ENCODE assay signal across 12 cellular contexts in the genomic region with DNA sequence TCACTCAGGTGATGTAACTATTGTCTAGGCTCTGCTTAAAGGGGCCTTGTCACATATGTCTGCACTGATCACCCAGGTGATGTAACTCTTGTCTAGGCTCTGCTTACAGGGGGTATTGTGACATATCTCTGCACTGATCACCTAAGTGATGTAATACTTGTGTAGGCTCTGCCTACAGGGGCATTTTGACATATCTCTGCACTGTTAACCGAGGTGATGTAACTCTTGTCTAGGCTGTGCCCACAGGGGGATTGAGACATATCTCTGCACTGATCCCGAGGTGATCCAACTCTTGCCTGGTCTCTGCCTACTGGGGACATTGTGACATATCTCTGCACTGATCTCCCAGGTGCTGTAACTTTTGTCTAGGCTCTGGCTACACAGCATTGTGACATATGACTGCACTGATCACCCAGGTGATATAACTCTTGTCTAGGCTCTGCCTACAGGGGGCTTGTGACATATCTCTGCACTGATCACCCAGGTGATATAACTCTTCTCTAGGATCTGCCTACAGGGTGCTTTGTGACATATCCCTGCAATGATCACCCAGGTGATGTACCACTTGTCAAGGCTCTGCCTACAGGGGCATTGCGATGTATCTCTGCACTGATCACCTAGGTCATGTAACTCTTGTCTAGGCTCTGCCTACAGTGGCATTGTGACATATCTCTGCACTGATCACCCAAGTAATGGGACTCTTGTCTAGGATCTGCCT. TPM values are rescaled to one million over a fixed set of nuclear protein-coding genes. Genes with fewer than 3 reads are reported as not detected.
DNase-seq lines count a peak whose midpoint lies in the region; ATAC-seq, FAIRE-seq and TF ChIP-seq lines count a peak whose summit lies in the region.
"Not testable (repeated sequence)": the region's sequence is repeated elsewhere in the genome, so short reads cannot be mapped to it uniquely, and the experiment has no call there.
"Had no signal": no experiment of that assay in that cellular context is flagged by ENCODE, and none has a peak within 500 bp of the region (broad histone marks: within the 10 kb centered on the region; RNA-seq: fewer than 3 reads in every experiment).

No MANE protein-coding gene starts in this region.

- CTCF ChIA-PET in Panc1 (lab: Charles Lee); GM12878 (lab: Yijun Ruan, JAX): not testable (repeated sequence)

- TF ChIP-seq RAD21 in GM12878 (IDR thresholded peaks at IDR 0.05; ENCODE audit: insufficient read depth, low read depth, low read length), result not testable (repeated sequence)

- RAD21 ChIA-PET in GM12878 (lab: Charles Lee; ENCODE audit: unreplicated experiment), result not testable (repeated sequence)

- not testable (repeated sequence) for FAIRE-seq in GM12878 (lab: Jason Lieb, UNC)

- SMC1A ChIA-PET in GM12878 (lab: Charles Lee; ENCODE audit: uncharacterized antibody, unreplicated experiment), result not testable (repeated sequence)

- not testable (repeated sequence) for TF ChIP-seq CTCF in Panc1 (IDR thresholded peaks at IDR 0.05); GM12878 (IDR thresholded peaks at IDR 0.05 in 2 of 3, conservative IDR thresholded peaks at IDR 0.05 in 1 of 3; ENCODE audit: control insufficient read depth in 2 of 3, extremely low read depth in 1 of 3, insufficient read depth in 1 of 3, low read depth in 3 of 3, low read length in 3 of 3); lower lobe of right lung (IDR thresholded peaks at IDR 0.05); thoracic aorta (IDR thresholded peaks at IDR 0.05)

- TF ChIP-seq EP300 in GM12878 (IDR thresholded peaks at IDR 0.05; ENCODE audit: borderline replicate concordance in 1 of 2, control insufficient read depth in 1 of 2, low read depth in 2 of 2, low read length in 2 of 2), result not testable (repeated sequence)

- H3K4me3 ChIP-seq in Panc1 (ENCODE audit: low read depth in 2 of 2, low read length in 2 of 2); GM12878; lower lobe of right lung; thoracic aorta: not testable (repeated sequence)

- WGBS in GM12878 (ENCODE audit: insufficient coverage, insufficient replicate concordance, low lambda C conversion rate, missing lambda C conversion rate), result 17% methylated on average over 3 of the region's 3 CpGs

- not testable (repeated sequence) for H3K79me2 ChIP-seq in GM12878 (ENCODE audit: control insufficient read depth, insufficient read depth, low read length)

- not testable (repeated sequence) for H4K20me1 ChIP-seq in GM12878 (ENCODE audit: control insufficient read depth, insufficient read depth)

- not testable (repeated sequence) for H3K27me3 ChIP-seq in Panc1 (ENCODE audit: control insufficient read depth, insufficient read depth, low read length); GM12878 (replicated peaks in 1 of 2; ENCODE audit: control insufficient read depth in 2 of 2, insufficient read depth in 2 of 2, low read length in 1 of 2); lower lobe of right lung (ENCODE audit: low read depth); thoracic aorta (replicated peaks; ENCODE audit: insufficient read depth)

- H3K4me1 ChIP-seq in Panc1 (ENCODE audit: control insufficient read depth, insufficient read depth, low read length); GM12878 (ENCODE audit: control insufficient read depth, insufficient read depth, low read length); lower lobe of right lung; thoracic aorta (ENCODE audit: control insufficient read depth in 1 of 2, low read depth in 2 of 2): not testable (repeated sequence)

- not testable (repeated sequence) for H3K36me3 ChIP-seq in Panc1 (ENCODE audit: control insufficient read depth, insufficient read depth, low read length); GM12878 (ENCODE audit: control insufficient read depth in 2 of 2, insufficient read depth in 2 of 2, low read length in 1 of 2); lower lobe of right lung; thoracic aorta

- H3K4me2 ChIP-seq in GM12878 (ENCODE audit: control insufficient read depth, insufficient read depth), result not testable (repeated sequence)

- H3K9me3 ChIP-seq in Panc1 (ENCODE audit: control insufficient read depth, insufficient read depth, low read depth, low read length); GM12878 (replicated peaks; ENCODE audit: control insufficient read depth, insufficient read depth, low read length); lower lobe of right lung; thoracic aorta: not testable (repeated sequence)

- not testable (repeated sequence) for H3K27ac ChIP-seq in Panc1 (ENCODE audit: low read length); GM12878 (ENCODE audit: control insufficient read depth, insufficient read depth); lower lobe of right lung; thoracic aorta

- intact Hi-C loops in Panc1 (cut with micrococcal nuclease; ENCODE audit: unreplicated experiment); GM12878 (cut with micrococcal nuclease; ENCODE audit: unreplicated experiment); lower lobe of right lung (cut with DNase I): not testable (repeated sequence)

- not testable (repeated sequence) for H3K9ac ChIP-seq in GM12878 (ENCODE audit: control insufficient read depth, insufficient read depth, low read length)

- POLR2A ChIA-PET in Panc1 (lab: Charles Lee); GM12878 (lab: Charles Lee): not testable (repeated sequence)

- ATAC-seq in GM18870 (IDR thresholded peaks at IDR 0.05; ENCODE audit: unreplicated experiment) (peak; percentile 59), GM21526 (IDR thresholded peaks at IDR 0.05; ENCODE audit: low FRiP score, unreplicated experiment) (peak; percentile 43), HG02852 (IDR thresholded peaks at IDR 0.05; ENCODE audit: unreplicated experiment) (peak; percentile 32), HG03159 (IDR thresholded peaks at IDR 0.05; ENCODE audit: unreplicated experiment) (peak; percentile 54), Panc1 (peak; percentile 77), GM12878 (peak; percentile 20), lower lobe of right lung (peak; percentile 78 to 81), thoracic aorta (ENCODE audit: insufficient number of reproducible peaks, low FRiP score, low read depth) (peak; percentile 88)

- BruUV-seq in Panc1 (replicated peaks; lab: Mats Ljungman, UMichigan); GM12878 (replicated peaks; lab: Mats Ljungman, UMichigan): not testable (repeated sequence)

- in situ Hi-C loops in Panc1 (cut with HindIII; ENCODE audit: low pct_unique_long_range_greater_than_20kb, low sequenced_read_pairs); GM12878 (cut with MboI): not testable (repeated sequence)

- DNase-seq in Panc1 (ENCODE audit: low read depth, low spot score); GM12878 (ENCODE audit: low read depth, low spot score); lower lobe of right lung; thoracic aorta (ENCODE audit: low spot score): not testable (repeated sequence)

- H2AFZ ChIP-seq in GM12878 (ENCODE audit: control insufficient read depth, low read depth, low read length), result not testable (repeated sequence)

- TF ChIP-seq POLR2A in GM12878 (IDR thresholded peaks at IDR 0.05; ENCODE audit: low read depth, low read length), result not testable (repeated sequence)

RNA-seq across cellular contexts. Expression of a gene that starts 50.3 kb away (rescaled TPM):
- total RNA-seq in Panc1 (2021; ENCODE audit: unreplicated experiment) (75.0 TPM), GM12878 (2014; rRNA removed) (14.3 and 16.7 TPM in 2 replicates), GM12878 (2014; rRNA removed; fragmentation: Illumina TruSeq; extraction: Trizol) (16.8 and 17.2 TPM in 2 replicates), GM12878 (2021) (57.0 and 64.1 TPM in 2 replicates), lower lobe of right lung (43.2 TPM), thoracic aorta (10 to 100 TPM; 26.2 to 33.3 TPM)
- polyA plus RNA-seq in Panc1 (2012; ENCODE audit: insufficient read length), result 45.9 TPM
- 37.7 and 45.3 TPM in 2 replicates for total RNA-seq in GM12878 (2013; cell fraction: nucleolus; rRNA removed)
- polyA plus RNA-seq in GM12878 (2011; ENCODE audit: low read depth), result 17.8 TPM
- polyA plus RNA-seq in GM12878 (2011; rRNA removed) (29.3 and 40.0 TPM in 2 replicates), GM12878 (2014; fragmentation: Illumina TruSeq; extraction: Trizol) (70.7 and 93.2 TPM in 2 replicates), GM12878 (2014; fragmentation: Nextera tagmentation; extraction: Ambion mirVana) (10 to 100 TPM; 20.3 to 30.0 TPM), GM12878 (2014; rRNA removed) (19.2 and 21.4 TPM in 2 replicates), GM12878 (2016; fragmentation: Nextera tagmentation; extraction: Ambion mirVana) (100 to 1,000 TPM; 122 to 127 TPM)
- 9.4 and 12.9 TPM in 2 replicates for polyA plus RNA-seq in GM12878 (2011; cell fraction: cytosol; rRNA removed)
- 15.2 and 20.5 TPM in 2 replicates for polyA plus RNA-seq in GM12878 (2011; cell fraction: nucleus; rRNA removed)
- polyA plus RNA-seq in GM12878 (2012), result 25.4 and 36.6 TPM in 2 replicates
- polyA minus RNA-seq in GM12878 (2011; rRNA and poly(A)+ RNA removed), result 9.3 and 15.1 TPM in 2 replicates
- 16.3 and 21.8 TPM in 2 replicates for polyA minus RNA-seq in GM12878 (2011; cell fraction: cytosol; rRNA and poly(A)+ RNA removed)
- polyA minus RNA-seq in GM12878 (2011; cell fraction: nucleus; rRNA and poly(A)+ RNA removed), result 7.4 and 12.3 TPM in 2 replicates

RNA-seq across cellular contexts. Expression of a gene that starts 58.7 kb away (rescaled TPM):
- not detected for total RNA-seq in Panc1 (2021; ENCODE audit: unreplicated experiment)
- not detected for polyA plus RNA-seq in Panc1 (2012; ENCODE audit: insufficient read length)
- not detected in 2 replicates for total RNA-seq in GM12878 (2013; cell fraction: nucleolus; rRNA removed)
- not detected in 2 replicates for total RNA-seq in GM12878 (2014; rRNA removed)
- not detected in 2 replicates for total RNA-seq in GM12878 (2014; rRNA removed; fragmentation: Illumina TruSeq; extraction: Trizol)
- total RNA-seq in GM12878 (2021), result not detected in 2 replicates
- polyA plus RNA-seq in GM12878 (2011; ENCODE audit: low read depth), result not detected
- polyA plus RNA-seq in GM12878 (2011; rRNA removed), result not detected in 2 replicates
- polyA plus RNA-seq in GM12878 (2011; cell fraction: cytosol; rRNA removed), result not detected in 2 replicates
- not detected in 2 replicates for polyA plus RNA-seq in GM12878 (2011; cell fraction: nucleus; rRNA removed)
- polyA plus RNA-seq in GM12878 (2012), result not detected in 2 replicates
- polyA plus RNA-seq in GM12878 (2014; fragmentation: Illumina TruSeq; extraction: Trizol), result not detected in 2 replicates
- polyA plus RNA-seq in GM12878 (2014; fragmentation: Nextera tagmentation; extraction: Ambion mirVana), result not detected
- not detected in 2 replicates for polyA plus RNA-seq in GM12878 (2014; rRNA removed)
- not detected for polyA plus RNA-seq in GM12878 (2016; fragmentation: Nextera tagmentation; extraction: Ambion mirVana)
- not detected in 2 replicates for polyA minus RNA-seq in GM12878 (2011; rRNA and poly(A)+ RNA removed)
- not detected in 2 replicates for polyA minus RNA-seq in GM12878 (2011; cell fraction: cytosol; rRNA and poly(A)+ RNA removed)
- polyA minus RNA-seq in GM12878 (2011; cell fraction: nucleus; rRNA and poly(A)+ RNA removed), result not detected in 2 replicates
- 0.47 TPM for total RNA-seq in lower lobe of right lung
- total RNA-seq in thoracic aorta, result not detected
- total RNA-seq: dermis microvascular lymphatic vessel endothelial cell, kidney, mucosa of gallbladder, stomach had no signal

Comparison
In these comparisons a context has a peak if more than half of its experiments do, and no peak if none do; other contexts are left out.
1. ATAC-seq: peak in every context shown above with its lines; median percentile 88 in thoracic aorta; 80 in lower lobe of right lung; 77 in Panc1; 59 in GM18870; 54 in HG03159; 43 in GM21526; 32 in HG02852; 20 in GM12878.